In genomic region chr13:43573787-43574562, GRCh38 we compare ENCODE assay signal across 18 cellular contexts.
DNase-seq lines count a peak whose midpoint lies in the region; ATAC-seq, FAIRE-seq and TF ChIP-seq lines count a peak whose summit lies in the region.
"Had no signal": no experiment of that assay in that cellular context is flagged by ENCODE, and none has a peak within 500 bp of the region (broad histone marks: within the 10 kb centered on the region; RNA-seq: fewer than 3 reads in every experiment).

No MANE protein-coding gene starts in this region.

- no peaks in the 10 kb centered on the region for H3K9me3 Mint-ChIP-seq in osteocyte (ENCODE audit: unreplicated experiment)

- no peak for FAIRE-seq in HTR-8/SVneo (lab: Jason Lieb, UNC)

- peak overlapping the region; percentile 81 for H3K27ac Mint-ChIP-seq in osteocyte (ENCODE audit: unreplicated experiment)
- H3K27ac Mint-ChIP-seq: immature natural killer cell had no signal

- H3K4me3 ChIP-seq in dorsolateral prefrontal cortex: peak overlapping the region in 23 of 59 donors; percentile 1 to 46 (median 25)
- H3K4me3 ChIP-seq: Peyer's patch, psoas muscle, upper lobe of right lung had no signal

- H3K27me3 ChIP-seq in dorsolateral prefrontal cortex: no peaks in the 10 kb centered on the region
- H3K27me3 ChIP-seq: Peyer's patch, upper lobe of right lung had no signal

- peak overlapping the region in 39 of 59 donors; percentile 1 to 68 (median 42) for H3K27ac ChIP-seq in dorsolateral prefrontal cortex
- H3K27ac ChIP-seq: Peyer's patch, psoas muscle, upper lobe of right lung had no signal

- peaks cover 62% of the 10 kb centered on the region for H3K4me1 Mint-ChIP-seq in osteocyte (ENCODE audit: unreplicated experiment)
- H3K4me1 Mint-ChIP-seq: immature natural killer cell had no signal

- no peak overlapping the region for H3K4me3 Mint-ChIP-seq in osteocyte (ENCODE audit: unreplicated experiment)
- H3K4me3 Mint-ChIP-seq: immature natural killer cell had no signal

- H3K36me3 Mint-ChIP-seq in osteocyte (ENCODE audit: unreplicated experiment): peaks cover 2% of the 10 kb centered on the region
- H3K36me3 Mint-ChIP-seq: immature natural killer cell had no signal

- peak; percentile 13 for DNase-seq in GM03348 (ENCODE audit: low spot score)
- DNase-seq in NCI-H226: peak; percentile 53
- DNase-seq in dorsolateral prefrontal cortex: no peak
- no peak for DNase-seq in osteocyte (ENCODE audit: extremely low spot score, unreplicated experiment)
- no peak for DNase-seq in HTR-8/SVneo (ENCODE audit: insufficient read length, low spot score)
- no peak for DNase-seq in activated gamma-delta T cell (lab: John Stamatoyannopoulos, UW)
- no peak for DNase-seq in NCI-H128 (lab: John Stamatoyannopoulos, UW; ENCODE audit: unreplicated experiment)
- DNase-seq: activated CD4-positive, alpha-beta T cell treated with anti-CD3 and anti-CD28 coated beads for 48 hours; C1 segment of cervical spinal cord; effector CD4-positive, alpha-beta T cell; immature natural killer cell; NCI-H1048; NCI-H510A; Peyer's patch; psoas muscle; stimulated activated CD4-positive, alpha-beta T cell treated with anti-CD3 and anti-CD28 coated beads, Interleukin-2, amount 100 ng/mL, for 24 hours; upper lobe of right lung had no signal

- intact Hi-C loops in dorsolateral prefrontal cortex (cut with DNase I): loop anchor here in 1 of 2 donors (10.0 kb wide), 1 partner anchor 211 kb away; the partner anchor contains the start of gene ENOX1

- ATAC-seq in GM18907 (IDR thresholded peaks at IDR 0.05; ENCODE audit: unreplicated experiment): no peak
- ATAC-seq: psoas muscle, upper lobe of right lung had no signal

- TF ChIP-seq CTCF in dorsolateral prefrontal cortex (IDR thresholded peaks at IDR 0.05 in 54 of 56, conservative IDR thresholded peaks at IDR 0.05 in 2 of 56; ENCODE audit: low read depth in 1 of 56, partially characterized antibody in 56 of 56) (peak in 1 of 56 donors; percentile 21), osteocyte (IDR thresholded peaks at IDR 0.05) (no peak)

- H3K27me3 Mint-ChIP-seq in osteocyte (ENCODE audit: unreplicated experiment): no peaks in the 10 kb centered on the region

Comparison
In these comparisons a context has a peak if more than half of its experiments do, and no peak if none do; other contexts are left out.
1. DNase-seq: peak in GM03348 (single experiment) and NCI-H226 (single experiment); none in dorsolateral prefrontal cortex (0 of 10), osteocyte (single experiment), HTR-8/SVneo (single experiment), activated gamma-delta T cell (single experiment) and NCI-H128 (single experiment).